1 cellular context compared by ENCODE assay signal in the genomic region with DNA sequence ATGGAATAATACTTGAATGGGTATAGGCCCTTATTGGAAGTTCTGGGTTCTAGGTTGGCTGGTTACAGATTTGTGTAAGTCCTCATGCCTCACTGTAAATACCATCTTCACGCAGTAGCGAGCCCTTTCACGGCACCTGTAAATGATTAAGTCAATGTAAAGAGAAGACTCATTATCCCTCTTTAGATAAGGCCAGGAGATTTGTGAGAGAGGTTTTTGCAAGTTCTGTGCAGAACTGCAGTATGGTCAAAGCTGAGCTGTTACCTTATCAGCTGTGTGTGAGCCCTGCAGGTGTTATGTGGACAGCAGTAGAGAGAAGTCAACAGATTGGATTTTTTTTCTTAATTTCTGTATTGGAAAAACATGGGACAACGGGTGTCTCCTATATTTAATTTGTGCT.
TF ChIP-seq lines count a peak whose summit lies in the region.

No MANE protein-coding gene starts in this region.

TF ChIP-seq in WTC11, 78 proteins besides CTCF, POLR2A, EP300 and RAD21 (continued from another document):
- TF ChIP-seq, protein P1, sequence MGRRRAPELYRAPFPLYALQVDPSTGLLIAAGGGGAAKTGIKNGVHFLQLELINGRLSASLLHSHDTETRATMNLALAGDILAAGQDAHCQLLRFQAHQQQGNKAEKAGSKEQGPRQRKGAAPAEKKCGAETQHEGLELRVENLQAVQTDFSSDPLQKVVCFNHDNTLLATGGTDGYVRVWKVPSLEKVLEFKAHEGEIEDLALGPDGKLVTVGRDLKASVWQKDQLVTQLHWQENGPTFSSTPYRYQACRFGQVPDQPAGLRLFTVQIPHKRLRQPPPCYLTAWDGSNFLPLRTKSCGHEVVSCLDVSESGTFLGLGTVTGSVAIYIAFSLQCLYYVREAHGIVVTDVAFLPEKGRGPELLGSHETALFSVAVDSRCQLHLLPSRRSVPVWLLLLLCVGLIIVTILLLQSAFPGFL (CRISPR knock-in tag; IDR thresholded peaks at IDR 0.05; ENCODE audit: borderline replicate concordance): no peak
- TF ChIP-seq ZNF232 (CRISPR knock-in tag; IDR thresholded peaks at IDR 0.05): no peak
- no peak for TF ChIP-seq SOX15 (CRISPR knock-in tag; IDR thresholded peaks at IDR 0.05)
- no peak for TF ChIP-seq ZNF138 (CRISPR knock-in tag; conservative IDR thresholded peaks at IDR 0.05)
